ENCODE assay signal across 8 cellular contexts in the genomic region with DNA sequence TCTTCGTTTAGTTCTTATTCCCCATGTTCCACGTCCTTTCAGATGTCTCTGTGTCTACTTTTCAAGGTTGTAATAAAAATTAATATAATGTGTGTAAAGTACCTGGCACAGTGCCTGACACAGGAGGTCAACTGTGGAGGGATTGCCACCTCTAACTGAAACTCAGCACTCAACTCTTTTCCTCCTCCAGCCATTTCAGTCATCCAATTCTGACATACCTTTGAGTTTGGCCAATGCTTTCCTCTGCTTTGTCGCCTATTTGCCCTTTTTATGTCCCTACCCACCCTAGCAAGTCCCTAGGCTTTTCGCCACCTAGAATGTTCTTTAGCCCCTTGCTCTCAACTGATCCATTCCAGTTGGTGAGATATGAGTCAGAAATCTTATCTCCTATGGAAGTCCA. TPM values are rescaled to one million over a fixed set of nuclear protein-coding genes. Genes with fewer than 3 reads are reported as not detected.
DNase-seq lines count a peak whose midpoint lies in the region; TF ChIP-seq lines count a peak whose summit lies in the region.

No MANE protein-coding gene starts in this region.

- POLR2A ChIA-PET in activated CD4-positive, alpha-beta T cell treated with anti-CD3 and anti-CD28 coated beads, Interleukin-2, amount 10 ng/mL, durations not matched to agents 7 days and 5 days (lab: Charles Lee) = no interaction called here

- no peaks in the 10 kb centered on the region for H3K27me3 Mint-ChIP-seq in activated CD4-positive, alpha-beta T cell treated with anti-CD3 and anti-CD28 coated beads, Interleukin-2, amount 10 ng/mL, durations not matched to agents 7 days and 5 days
- H3K27me3 Mint-ChIP-seq in activated naive CD8-positive, alpha-beta T cell = no peaks in the 10 kb centered on the region

- peak overlapping the region; percentile 97 for H3K4me3 Mint-ChIP-seq in activated CD4-positive, alpha-beta T cell treated with anti-CD3 and anti-CD28 coated beads, Interleukin-2, amount 10 ng/mL, durations not matched to agents 7 days and 5 days
- peak overlapping the region; percentile 96 for H3K4me3 Mint-ChIP-seq in activated naive CD8-positive, alpha-beta T cell

- DNase-seq in activated CD4-positive, alpha-beta T cell treated with anti-CD3 and anti-CD28 coated beads, Interleukin-2, amount 10 ng/mL, durations not matched to agents 7 days and 5 days = no peak
- no peak for DNase-seq in activated CD4-positive, alpha-beta T cell treated with anti-CD3 and anti-CD28 coated beads, Interleukin-2, amount 50 U/mL, for 1 hour
- DNase-seq in stomach (no peak), AG08396 (ENCODE audit: low spot score) (no peak), cerebellar cortex (ENCODE audit: low spot score) (no peak)
- no peak for DNase-seq in stimulated activated naive CD4-positive, alpha-beta T cell (lab: John Stamatoyannopoulos, UW)

- no peak for TF ChIP-seq CTCF in stomach (IDR thresholded peaks at IDR 0.05)

- H3K9me3 ChIP-seq in iPS-15b (ENCODE audit: control insufficient read depth, insufficient read depth, low read length) = no peaks in the 10 kb centered on the region
- H3K9me3 ChIP-seq in stomach = no peaks in the 10 kb centered on the region

- H3K36me3 ChIP-seq in iPS-15b (ENCODE audit: control insufficient read depth, insufficient read depth, low read length) = peaks cover 19% of the 10 kb centered on the region
- peaks cover 9 to 44% (median 43%) of the 10 kb centered on the region in 4 donors for H3K36me3 ChIP-seq in stomach

- H3K4me1 ChIP-seq in iPS-15b (ENCODE audit: control insufficient read depth, insufficient read depth, low read length) (peaks cover 10% of the 10 kb centered on the region), stomach (peaks cover 23 to 61% (median 47%) of the 10 kb centered on the region in 4 donors)

- peak overlapping the region; percentile 92 for H3K27ac Mint-ChIP-seq in activated CD4-positive, alpha-beta T cell treated with anti-CD3 and anti-CD28 coated beads, Interleukin-2, amount 10 ng/mL, durations not matched to agents 7 days and 5 days
- H3K27ac Mint-ChIP-seq in activated naive CD8-positive, alpha-beta T cell = peak overlapping the region; percentile 98

- H3K4me3 ChIP-seq in iPS-15b (ENCODE audit: low read depth, low read length) (peak overlapping the region; percentile 97), stomach (peak overlapping the region; percentile 85 to 96 (median 90))

- WGBS in stomach, 5 donors = 40 to 53% (median 48%) methylated on average over 4 of the region's 4 CpGs

- peaks cover 51% of the 10 kb centered on the region for H3K36me3 Mint-ChIP-seq in activated CD4-positive, alpha-beta T cell treated with anti-CD3 and anti-CD28 coated beads, Interleukin-2, amount 10 ng/mL, durations not matched to agents 7 days and 5 days (ENCODE audit: low read depth)
- H3K36me3 Mint-ChIP-seq in activated naive CD8-positive, alpha-beta T cell = peaks cover 23% of the 10 kb centered on the region

- H3K4me1 Mint-ChIP-seq in activated CD4-positive, alpha-beta T cell treated with anti-CD3 and anti-CD28 coated beads, Interleukin-2, amount 10 ng/mL, durations not matched to agents 7 days and 5 days = peaks cover 65% of the 10 kb centered on the region
- peaks cover 61% of the 10 kb centered on the region for H3K4me1 Mint-ChIP-seq in activated naive CD8-positive, alpha-beta T cell (ENCODE audit: low read depth)

- H3K27me3 ChIP-seq in iPS-15b (ENCODE audit: control insufficient read depth, insufficient read depth, low read length) (no peaks in the 10 kb centered on the region), stomach (no peaks in the 10 kb centered on the region)

- CTCF ChIA-PET in activated CD4-positive, alpha-beta T cell treated with anti-CD3 and anti-CD28 coated beads, Interleukin-2, amount 10 ng/mL, durations not matched to agents 7 days and 5 days (lab: Charles Lee) = no interaction called here

- no peak for TF ChIP-seq POLR2A in stomach (IDR thresholded peaks at IDR 0.05)

- H3K27ac ChIP-seq in stomach = peak overlapping the region in 4 of 5 donors; percentile 92 to 99 (median 93)

- TF ChIP-seq EP300 in stomach (IDR thresholded peaks at IDR 0.05) = no peak

- H3K9ac ChIP-seq in iPS-15b (ENCODE audit: low read depth, low read length) = no peak overlapping the region

- intact Hi-C loops in stomach (cut with DNase I; ENCODE audit: low total_unique reads) = no loop called here

- no peaks in the 10 kb centered on the region for H3K9me3 Mint-ChIP-seq in activated CD4-positive, alpha-beta T cell treated with anti-CD3 and anti-CD28 coated beads, Interleukin-2, amount 10 ng/mL, durations not matched to agents 7 days and 5 days
- H3K9me3 Mint-ChIP-seq in activated naive CD8-positive, alpha-beta T cell (ENCODE audit: low read depth) = no peaks in the 10 kb centered on the region

RNA-seq across cellular contexts. Expression of a gene that starts 1.6 kb away (rescaled TPM):
- total RNA-seq in activated CD4-positive, alpha-beta T cell treated with anti-CD3 and anti-CD28 coated beads, Interleukin-2, amount 10 ng/mL, durations not matched to agents 7 days and 5 days = 10 to 100 TPM; 74.5 to 76.5 TPM
- 10 to 100 TPM; 28.1 to 55.6 (median 36.2) TPM for total RNA-seq in stomach
- polyA plus RNA-seq in stomach = 10 to 100 TPM; 30.2 to 43.4 (median 38.8) TPM

RNA-seq across cellular contexts. Expression of a gene that starts 17.2 kb away (rescaled TPM):
- total RNA-seq in activated CD4-positive, alpha-beta T cell treated with anti-CD3 and anti-CD28 coated beads, Interleukin-2, amount 10 ng/mL, durations not matched to agents 7 days and 5 days = 10 to 100 TPM; 64.1 to 85.5 TPM
- total RNA-seq in stomach = 100 to 1,000 TPM in 3 of 5 donors, 10 to 100 TPM in 2; 19.4 to 298 (median 140) TPM
- 100 to 1,000 TPM; 247 to 449 (median 337) TPM for polyA plus RNA-seq in stomach

RNA-seq across cellular contexts. Expression of a gene that starts 34.8 kb away (rescaled TPM):
- 100 to 1,000 TPM in 1 of 2 experiments, 10 to 100 TPM in 1; 73.0 to 101 TPM for total RNA-seq in activated CD4-positive, alpha-beta T cell treated with anti-CD3 and anti-CD28 coated beads, Interleukin-2, amount 10 ng/mL, durations not matched to agents 7 days and 5 days
- total RNA-seq in stomach = 10 to 100 TPM; 18.7 to 53.6 (median 41.3) TPM
- 100 to 1,000 TPM; 145 to 160 (median 149) TPM for polyA plus RNA-seq in stomach

RNA-seq across cellular contexts. Expression of a gene that starts 58.6 kb away (rescaled TPM):
- total RNA-seq in activated CD4-positive, alpha-beta T cell treated with anti-CD3 and anti-CD28 coated beads, Interleukin-2, amount 10 ng/mL, durations not matched to agents 7 days and 5 days = not detected
- total RNA-seq in stomach = not detected
- polyA plus RNA-seq in stomach = under 1 TPM in 1 of 3 donors, not detected in 2; 0.56 TPM
